ENCODE assay signal across 1 cellular context in genomic region chrX:119661486-119661885, GRCh38.
A peak's percentile ranks its signal among the peaks of the same experiment; 100 is the strongest.
TF ChIP-seq lines count a peak whose summit lies in the region.

No MANE protein-coding gene starts in this region.

TF ChIP-seq in HepG2, 621 proteins besides CTCF, POLR2A, EP300 and RAD21:
- TF ChIP-seq ZNF740 (CRISPR knock-in tag; IDR thresholded peaks at IDR 0.05) (no peak), MNT (IDR thresholded peaks at IDR 0.05) (peak; percentile 55), PITX1 (CRISPR knock-in tag; IDR thresholded peaks at IDR 0.05) (no peak)
